1 cellular context compared by ENCODE assay signal in the genomic region with DNA sequence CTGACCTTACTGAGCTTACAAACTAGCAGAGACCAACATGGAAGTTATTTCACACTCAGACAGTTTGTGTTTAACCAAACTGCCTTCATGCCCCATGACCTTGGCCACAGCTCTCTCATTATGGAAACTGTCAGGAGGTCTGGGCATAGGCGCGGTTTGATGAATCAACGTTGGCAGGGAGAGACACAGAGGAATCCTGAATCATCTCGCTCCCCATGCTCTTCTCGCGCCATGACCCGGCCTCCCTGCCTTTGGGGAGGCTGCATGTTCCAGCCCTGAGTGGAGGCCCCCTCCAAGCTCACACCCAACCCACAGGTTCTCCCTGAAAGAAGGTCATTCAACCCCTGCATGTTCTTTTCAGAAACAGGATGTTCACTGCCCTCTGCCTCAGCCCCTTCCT.
TF ChIP-seq lines count a peak whose summit lies in the region.

No MANE protein-coding gene starts in this region.

TF ChIP-seq in A549, 52 proteins besides CTCF, POLR2A, EP300 and RAD21 (continued from another document):
- TF ChIP-seq HOXB13 (CRISPR knock-in tag; IDR thresholded peaks at IDR 0.05; ENCODE audit: low read depth): no peak
- no peak for TF ChIP-seq KDM1A (IDR thresholded peaks at IDR 0.05; ENCODE audit: low read depth)
- no peak for TF ChIP-seq JUN (IDR thresholded peaks at IDR 0.05)
- no peak for TF ChIP-seq MAFK (IDR thresholded peaks at IDR 0.05; ENCODE audit: partially characterized antibody)
- TF ChIP-seq SMC3 (IDR thresholded peaks at IDR 0.05): no peak
